ENCODE assay signal across 17 cellular contexts in the genomic region with DNA sequence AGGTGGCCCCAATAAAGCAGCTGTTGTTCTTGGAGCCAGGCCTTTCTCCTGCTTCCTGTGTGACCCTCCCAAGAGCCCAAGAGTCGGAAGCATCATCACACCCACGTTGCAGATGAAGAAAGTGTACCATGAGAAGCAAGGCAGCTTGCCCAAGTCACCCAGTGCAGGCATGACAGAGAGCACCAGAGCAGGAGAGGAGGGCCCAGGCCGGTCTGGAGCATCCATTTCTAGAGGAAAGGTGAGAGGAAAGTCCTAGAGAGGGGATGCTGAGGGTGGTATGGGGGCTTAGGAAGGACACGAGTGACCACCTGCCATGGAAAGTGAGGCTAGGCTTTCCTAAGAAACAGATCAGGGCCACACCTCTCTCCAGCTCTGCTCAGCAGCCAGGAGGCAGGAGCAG. TPM values are rescaled to one million over a fixed set of nuclear protein-coding genes. Genes with fewer than 3 reads are reported as not detected.
DNase-seq lines count a peak whose midpoint lies in the region; ATAC-seq and TF ChIP-seq lines count a peak whose summit lies in the region.
"Had no signal": no experiment of that assay in that cellular context is flagged by ENCODE, and none has a peak within 500 bp of the region (broad histone marks: within the 10 kb centered on the region; RNA-seq: fewer than 3 reads in every experiment).

No MANE protein-coding gene starts in this region.

- H3K4me3 ChIP-seq in coronary artery: no peak overlapping the region
- H3K4me3 ChIP-seq: GM23338, SJSA1 had no signal

- ATAC-seq in GM18519 (IDR thresholded peaks at IDR 0.05; ENCODE audit: low FRiP score, unreplicated experiment): no peak
- ATAC-seq: GM23338, Panc1 had no signal

- DNase-seq in coronary artery (ENCODE audit: low spot score) (peak; percentile 55), islet precursor cell (peak; percentile 27), substantia nigra (lab: John Stamatoyannopoulos, UW) (peak in 2 of 49 donors; percentile 32 to 37), dermis blood vessel endothelial cell (no peak), occipital lobe (lab: John Stamatoyannopoulos, UW) (no peak)
- DNase-seq: ACHN, AML-193, DMS 273 treated with DMSO at 0.1 percent for 48 hours, DND-41, MM.1S, NCI-H1105, NCI-H2081 had no signal

- no peak for TF ChIP-seq CTCF in coronary artery (IDR thresholded peaks at IDR 0.05)

- H3K27ac ChIP-seq in angular gyrus (ENCODE audit: low read depth, low read length) (peak overlapping the region; percentile 91), coronary artery (no peak overlapping the region), substantia nigra (ENCODE audit: low read depth, low read length, poor library complexity, severe bottlenecking) (peak overlapping the region; percentile 96)
- H3K27ac ChIP-seq: SJSA1 had no signal

RNA-seq across cellular contexts. Expression of a gene that starts 47.0 kb away (rescaled TPM):
- total RNA-seq in dermis blood vessel endothelial cell (20.8 and 22.7 TPM in 2 replicates), occipital lobe (14.5 TPM)

Comparison
In these comparisons a context has a peak if more than half of its experiments do, and no peak if none do; other contexts are left out.
1. H3K27ac ChIP-seq: peak in angular gyrus (single experiment) and substantia nigra (single experiment); none in coronary artery (0 of 2).
2. DNase-seq: peak in coronary artery (single experiment) and islet precursor cell (single experiment); none in dermis blood vessel endothelial cell (single experiment) and occipital lobe (single experiment).